2 cellular contexts compared by ENCODE assay signal in genomic region chrX:38923451-38923969, GRCh38.
TF ChIP-seq lines count a peak whose summit lies in the region.

No MANE protein-coding gene starts in this region.

TF ChIP-seq in GM12878, 131 proteins besides CTCF, POLR2A, EP300 and RAD21 (continued from another document and continues in another):
- TF ChIP-seq, protein P1, sequence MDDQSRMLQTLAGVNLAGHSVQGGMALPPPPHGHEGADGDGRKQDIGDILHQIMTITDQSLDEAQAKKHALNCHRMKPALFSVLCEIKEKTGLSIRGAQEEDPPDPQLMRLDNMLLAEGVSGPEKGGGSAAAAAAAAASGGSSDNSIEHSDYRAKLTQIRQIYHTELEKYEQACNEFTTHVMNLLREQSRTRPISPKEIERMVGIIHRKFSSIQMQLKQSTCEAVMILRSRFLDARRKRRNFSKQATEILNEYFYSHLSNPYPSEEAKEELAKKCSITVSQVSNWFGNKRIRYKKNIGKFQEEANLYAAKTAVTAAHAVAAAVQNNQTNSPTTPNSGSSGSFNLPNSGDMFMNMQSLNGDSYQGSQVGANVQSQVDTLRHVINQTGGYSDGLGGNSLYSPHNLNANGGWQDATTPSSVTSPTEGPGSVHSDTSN (IDR thresholded peaks at IDR 0.05; ENCODE audit: insufficient replicate concordance, low read depth, low read length), result no peak
- TF ChIP-seq MTA3 (IDR thresholded peaks at IDR 0.05; ENCODE audit: borderline replicate concordance, low read length), result no peak
- no peak for TF ChIP-seq ZNF274 (IDR thresholded peaks at IDR 0.05; ENCODE audit: insufficient read depth, insufficient read length)
- no peak for TF ChIP-seq WRNIP1 (IDR thresholded peaks at IDR 0.05; ENCODE audit: borderline replicate concordance, low read depth, low read length)
- TF ChIP-seq HDAC6 (IDR thresholded peaks at IDR 0.05; ENCODE audit: unreplicated experiment), result no peak
- TF ChIP-seq JUNB (IDR thresholded peaks at IDR 0.05), result 0 out of 2 replicates have a peak, but pooled peaks have one; percentile 12
- peak; percentile 68; the same call in 1 of the 2 replicates for TF ChIP-seq IRF5 (IDR thresholded peaks at IDR 0.05; ENCODE audit: borderline replicate concordance)
- no peak for TF ChIP-seq YY1 (IDR thresholded peaks at IDR 0.05; ENCODE audit: low read depth, low read length)
- no peak for TF ChIP-seq MYC (IDR thresholded peaks at IDR 0.05; ENCODE audit: insufficient read depth, insufficient read length, insufficient replicate concordance, low read length, severe bottlenecking)
- TF ChIP-seq E2F8 (IDR thresholded peaks at IDR 0.05; ENCODE audit: low read depth, partially characterized antibody), result no peak
- no peak for TF ChIP-seq SREBF1 (IDR thresholded peaks at IDR 0.05; ENCODE audit: low read length)
- TF ChIP-seq GABPA (IDR thresholded peaks at IDR 0.05; ENCODE audit: low read depth), result no peak
- TF ChIP-seq, protein P2, sequence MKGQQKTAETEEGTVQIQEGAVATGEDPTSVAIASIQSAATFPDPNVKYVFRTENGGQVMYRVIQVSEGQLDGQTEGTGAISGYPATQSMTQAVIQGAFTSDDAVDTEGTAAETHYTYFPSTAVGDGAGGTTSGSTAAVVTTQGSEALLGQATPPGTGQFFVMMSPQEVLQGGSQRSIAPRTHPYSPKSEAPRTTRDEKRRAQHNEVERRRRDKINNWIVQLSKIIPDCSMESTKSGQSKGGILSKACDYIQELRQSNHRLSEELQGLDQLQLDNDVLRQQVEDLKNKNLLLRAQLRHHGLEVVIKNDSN (IDR thresholded peaks at IDR 0.05; ENCODE audit: borderline replicate concordance, extremely low read length, insufficient read depth, low read depth, low read length), result no peak
- TF ChIP-seq SUPT20H (IDR thresholded peaks at IDR 0.05; ENCODE audit: borderline replicate concordance, control insufficient read depth, low read depth, low read length), result no peak
- TF ChIP-seq, protein P3, sequence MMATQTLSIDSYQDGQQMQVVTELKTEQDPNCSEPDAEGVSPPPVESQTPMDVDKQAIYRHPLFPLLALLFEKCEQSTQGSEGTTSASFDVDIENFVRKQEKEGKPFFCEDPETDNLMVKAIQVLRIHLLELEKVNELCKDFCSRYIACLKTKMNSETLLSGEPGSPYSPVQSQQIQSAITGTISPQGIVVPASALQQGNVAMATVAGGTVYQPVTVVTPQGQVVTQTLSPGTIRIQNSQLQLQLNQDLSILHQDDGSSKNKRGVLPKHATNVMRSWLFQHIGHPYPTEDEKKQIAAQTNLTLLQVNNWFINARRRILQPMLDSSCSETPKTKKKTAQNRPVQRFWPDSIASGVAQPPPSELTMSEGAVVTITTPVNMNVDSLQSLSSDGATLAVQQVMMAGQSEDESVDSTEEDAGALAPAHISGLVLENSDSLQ (IDR thresholded peaks at IDR 0.05), result peak; percentile 70
- TF ChIP-seq TCF3 (IDR thresholded peaks at IDR 0.05; ENCODE audit: borderline replicate concordance, insufficient read depth, low read depth, low read length), result no peak
- no peak for TF ChIP-seq HDAC2 (IDR thresholded peaks at IDR 0.05)

TF ChIP-seq in SK-N-SH treated with all-trans-retinoic acid at 6 μM for 48 hours, 23 proteins besides CTCF, POLR2A, EP300 and RAD21 (continued from another document):
- TF ChIP-seq, protein P4, sequence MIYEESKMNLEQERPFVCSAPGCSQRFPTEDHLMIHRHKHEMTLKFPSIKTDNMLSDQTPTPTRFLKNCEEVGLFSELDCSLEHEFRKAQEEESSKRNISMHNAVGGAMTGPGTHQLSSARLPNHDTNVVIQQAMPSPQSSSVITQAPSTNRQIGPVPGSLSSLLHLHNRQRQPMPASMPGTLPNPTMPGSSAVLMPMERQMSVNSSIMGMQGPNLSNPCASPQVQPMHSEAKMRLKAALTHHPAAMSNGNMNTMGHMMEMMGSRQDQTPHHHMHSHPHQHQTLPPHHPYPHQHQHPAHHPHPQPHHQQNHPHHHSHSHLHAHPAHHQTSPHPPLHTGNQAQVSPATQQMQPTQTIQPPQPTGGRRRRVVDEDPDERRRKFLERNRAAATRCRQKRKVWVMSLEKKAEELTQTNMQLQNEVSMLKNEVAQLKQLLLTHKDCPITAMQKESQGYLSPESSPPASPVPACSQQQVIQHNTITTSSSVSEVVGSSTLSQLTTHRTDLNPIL (CRISPR knock-in tag; IDR thresholded peaks at IDR 0.05; ENCODE audit: low read depth), result no peak
- TF ChIP-seq ESRRG (CRISPR knock-in tag; IDR thresholded peaks at IDR 0.05) (no peak), OSR1 (CRISPR knock-in tag; IDR thresholded peaks at IDR 0.05) (no peak), PATZ1 (CRISPR knock-in tag; IDR thresholded peaks at IDR 0.05; ENCODE audit: borderline replicate concordance) (no peak), TOX (CRISPR knock-in tag; IDR thresholded peaks at IDR 0.05; ENCODE audit: borderline replicate concordance) (no peak), POU6F1 (CRISPR knock-in tag; IDR thresholded peaks at IDR 0.05; ENCODE audit: borderline replicate concordance, low read depth) (no peak), ZNF70 (CRISPR knock-in tag; IDR thresholded peaks at IDR 0.05) (no peak), PPARA (CRISPR knock-in tag; IDR thresholded peaks at IDR 0.05; ENCODE audit: borderline replicate concordance) (no peak), BACH2 (CRISPR knock-in tag; IDR thresholded peaks at IDR 0.05; ENCODE audit: borderline replicate concordance) (no peak), ZC3H10 (CRISPR knock-in tag; IDR thresholded peaks at IDR 0.05) (no peak), GLIS3 (CRISPR knock-in tag; IDR thresholded peaks at IDR 0.05) (no peak)
